ENCODE assay signal across 8 cellular contexts in the genomic region with DNA sequence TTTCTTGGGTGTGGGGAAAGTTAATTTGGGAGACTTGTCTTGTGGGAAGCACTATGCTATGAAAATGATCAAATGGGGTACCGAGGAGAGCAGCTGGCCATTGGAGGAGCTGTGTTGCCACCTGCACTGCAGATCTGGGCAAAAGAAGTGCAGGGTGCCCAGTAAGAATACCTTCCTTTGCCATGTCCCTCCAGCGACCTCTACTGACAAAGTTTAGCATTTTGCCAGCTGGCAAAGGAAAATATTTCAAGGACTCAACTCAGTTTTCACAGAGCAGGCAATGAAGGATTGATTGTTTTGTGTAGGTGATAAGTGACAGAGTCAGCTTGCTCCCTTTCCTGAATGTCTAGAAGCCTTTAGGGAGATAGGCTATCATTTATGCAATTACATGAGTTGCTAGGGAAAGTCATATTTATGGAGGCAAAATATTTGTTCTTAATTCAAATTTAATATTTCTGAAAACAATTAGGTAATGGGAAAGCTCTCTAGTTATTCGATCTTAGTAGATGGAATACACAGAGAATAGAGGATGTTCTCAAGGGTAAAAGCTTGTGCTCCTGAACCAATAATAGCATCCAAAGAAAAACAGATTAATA.
DNase-seq lines count a peak whose midpoint lies in the region; ATAC-seq, FAIRE-seq and TF ChIP-seq lines count a peak whose summit lies in the region.

No MANE protein-coding gene starts in this region.

- H2AFZ ChIP-seq in OCI-LY3 (ENCODE audit: low read depth, low read length) = no peak overlapping the region

- no peak for TF ChIP-seq POLR2A in spleen (IDR thresholded peaks at IDR 0.05)

- no peak overlapping the region for H3K9ac ChIP-seq in OCI-LY3 (ENCODE audit: low read length)

- H3K27me3 ChIP-seq in BE2C (no peaks in the 10 kb centered on the region), OCI-LY3 (ENCODE audit: low read depth, low read length) (no peaks in the 10 kb centered on the region), spleen (replicated peaks in 1 of 7) (no peaks in the 10 kb centered on the region)

- no peaks in the 10 kb centered on the region for H4K20me1 ChIP-seq in OCI-LY3 (ENCODE audit: insufficient read depth, low read length)

- H3K27ac ChIP-seq in OCI-LY3 (ENCODE audit: low read length) (no peak overlapping the region), spleen (no peak overlapping the region)

- ATAC-seq in HG03432 (IDR thresholded peaks at IDR 0.05; ENCODE audit: unreplicated experiment) = no peak

- peaks cover 6% of the 10 kb centered on the region; the same call in 1 of the 2 replicates for H3K79me2 ChIP-seq in OCI-LY3 (ENCODE audit: low read length)

- H3K4me3 ChIP-seq in BE2C (ENCODE audit: low read depth, low read length) (no peak overlapping the region), OCI-LY3 (ENCODE audit: low read length) (0 out of 2 replicates have a peak overlapping the region, but pooled peaks have one; percentile 34), epithelial cell of esophagus (ENCODE audit: low read length) (no peak overlapping the region), spleen (no peak overlapping the region)

- H3K36me3 ChIP-seq in BE2C (no peaks in the 10 kb centered on the region), OCI-LY3 (replicated peaks; ENCODE audit: low read depth, low read length) (no peaks in the 10 kb centered on the region), spleen (no peaks in the 10 kb centered on the region)

- DNase-seq in BE2C = peak; percentile 55
- peak; percentile 17 for DNase-seq in GM18507 (ENCODE audit: extremely low spot score, insufficient read length, low read depth)
- peak; percentile 62 for DNase-seq in epithelial cell of esophagus (ENCODE audit: low read depth)
- no peak for DNase-seq in spleen
- no peak for DNase-seq in mesenteric fat pad (ENCODE audit: low spot score)
- DNase-seq in activated naive CD4-positive, alpha-beta T cell (lab: John Stamatoyannopoulos, UW) = no peak

- H3K4me1 ChIP-seq in BE2C = peaks cover 9% of the 10 kb centered on the region
- peaks cover 6% of the 10 kb centered on the region for H3K4me1 ChIP-seq in OCI-LY3 (ENCODE audit: low read length)
- no peaks in the 10 kb centered on the region for H3K4me1 ChIP-seq in spleen

- intact Hi-C loops in spleen (cut with DNase I; ENCODE audit: low total_unique reads) = no loop called here

- WGBS in spleen, 5 donors = 55 to 64% (median 60%) methylated on average over 3 of the region's 3 CpGs

- H3K9me3 ChIP-seq in BE2C = no peaks in the 10 kb centered on the region
- H3K9me3 ChIP-seq in OCI-LY3 (ENCODE audit: insufficient read depth, low read length) = no peaks in the 10 kb centered on the region
- H3K9me3 ChIP-seq in spleen = no peaks in the 10 kb centered on the region

- TF ChIP-seq CTCF in BE2C (IDR thresholded peaks at IDR 0.05; ENCODE audit: low read depth, low read length) = peak; percentile 87
- TF ChIP-seq CTCF in OCI-LY3 (IDR thresholded peaks at IDR 0.05; ENCODE audit: low read depth, low read length) = peak; percentile 83
- TF ChIP-seq CTCF in epithelial cell of esophagus (IDR thresholded peaks at IDR 0.05; ENCODE audit: insufficient read depth, low read depth, low read length, missing control alignments) = peak; percentile 80
- TF ChIP-seq CTCF in spleen (IDR thresholded peaks at IDR 0.05 in 8 of 11, conservative IDR thresholded peaks at IDR 0.05 in 3 of 11) = peak in 9 of 11 experiments; percentile 23 to 65 (median 55)

- H3K4me2 ChIP-seq in OCI-LY3 (ENCODE audit: low read length) = peak overlapping the region; percentile 53

- peak; percentile 68 for FAIRE-seq in GM18507 (lab: Jason Lieb, UNC)

Comparison
In these comparisons a context has a peak if more than half of its experiments do, and no peak if none do; other contexts are left out.
1. DNase-seq: peak in BE2C (single experiment), GM18507 (single experiment) and epithelial cell of esophagus (single experiment); none in spleen (single experiment), mesenteric fat pad (single experiment) and activated naive CD4-positive, alpha-beta T cell (0 of 4).
2. Peak in every context shown above with its lines, with median percentiles within 50 percentile points of each other: CTCF ChIP-seq.